In genomic region chr19:16117594-16118033, GRCh38 we compare ENCODE assay signal across 1 cellular context.
TF ChIP-seq lines count a peak whose summit lies in the region.

No MANE protein-coding gene starts in this region.

TF ChIP-seq in IMR-90, 13 proteins besides CTCF, POLR2A, EP300 and RAD21 (continued from another document):
- TF ChIP-seq ELK1 (IDR thresholded peaks at IDR 0.05; ENCODE audit: borderline replicate concordance, low read depth, low read length), result no peak
- TF ChIP-seq RCOR1 (IDR thresholded peaks at IDR 0.05; ENCODE audit: insufficient replicate concordance, low read length), result no peak
- no peak for TF ChIP-seq RFX5 (IDR thresholded peaks at IDR 0.05; ENCODE audit: low read depth, low read length)
- no peak for TF ChIP-seq MAZ (IDR thresholded peaks at IDR 0.05; ENCODE audit: borderline replicate concordance, low read depth, low read length)
- TF ChIP-seq USF2 (IDR thresholded peaks at IDR 0.05; ENCODE audit: low read depth, low read length), result no peak
- TF ChIP-seq MAFK (IDR thresholded peaks at IDR 0.05; ENCODE audit: low read depth, low read length), result no peak
- TF ChIP-seq BHLHE40 (IDR thresholded peaks at IDR 0.05; ENCODE audit: low read depth, low read length), result no peak
- no peak for TF ChIP-seq SMC3 (IDR thresholded peaks at IDR 0.05; ENCODE audit: low read depth, low read length)
TF ChIP-seq in IMR-90: peak in this region for 0.
